8 cellular contexts compared by ENCODE assay signal in genomic region chr4:168440442-168441264, GRCh38. TPM values are rescaled to one million over a fixed set of nuclear protein-coding genes. Genes with fewer than 3 reads are reported as not detected.
DNase-seq lines count a peak whose midpoint lies in the region; ATAC-seq and TF ChIP-seq lines count a peak whose summit lies in the region.

No MANE protein-coding gene starts in this region.

- no peak overlapping the region for H3K4me2 ChIP-seq in Karpas-422 (ENCODE audit: low read depth, low read length, poor library complexity, severe bottlenecking)

- no peaks in the 10 kb centered on the region for H3K9me3 ChIP-seq in Karpas-422 (ENCODE audit: low read length)

- no peaks in the 10 kb centered on the region for H3K79me2 ChIP-seq in Karpas-422 (ENCODE audit: low read length)

- H3K4me3 ChIP-seq in Karpas-422 (ENCODE audit: low read length), result no peak overlapping the region

- H3K27ac ChIP-seq in Karpas-422 (ENCODE audit: low read length), result no peak overlapping the region

- no peak overlapping the region for H2AFZ ChIP-seq in Karpas-422 (ENCODE audit: low read length)

- DNase-seq in AML-193 (lab: John Stamatoyannopoulos, UW), result peak; percentile 28 to 31
- peak; percentile 57 for DNase-seq in dermis blood vessel endothelial cell
- no peak for DNase-seq in NAMALWA (ENCODE audit: low spot score)
- DNase-seq in GM13976 (ENCODE audit: low spot score), result no peak
- DNase-seq in NCI-H2029 treated with DMSO at 0.1 percent for 48 hours (lab: John Stamatoyannopoulos, UW), result no peak
- DNase-seq in Karpas-422, result no peak

- H3K9me2 ChIP-seq in Karpas-422 (replicated peaks; ENCODE audit: insufficient read depth, low read length), result no peaks in the 10 kb centered on the region

- H3K36me3 ChIP-seq in Karpas-422 (ENCODE audit: insufficient read depth, low read length), result no peaks in the 10 kb centered on the region

- no peak for TF ChIP-seq CTCF in GM13976 (IDR thresholded peaks at IDR 0.05; ENCODE audit: borderline replicate concordance, control extremely low read depth, extremely low read depth, insufficient read depth, missing control alignments)

- in situ Hi-C loops in GM13976 (cut with MboI; ENCODE audit: low sequenced_read_pairs, unreplicated experiment), result no loop called here

- no peak overlapping the region for H3K9ac ChIP-seq in Karpas-422 (ENCODE audit: low read length)

- no peaks in the 10 kb centered on the region for H3K27me3 ChIP-seq in Karpas-422 (ENCODE audit: low read length)

- peaks cover 4% of the 10 kb centered on the region; the same call in 1 of the 2 replicates for H3K4me1 ChIP-seq in Karpas-422 (ENCODE audit: low read length)

- ATAC-seq in GM21423 (IDR thresholded peaks at IDR 0.05; ENCODE audit: unreplicated experiment) (peak; percentile 100), HG03565 (IDR thresholded peaks at IDR 0.05; ENCODE audit: unreplicated experiment) (peak; percentile 96)

- H4K20me1 ChIP-seq in Karpas-422 (ENCODE audit: insufficient read depth, low read depth, low read length), result no peaks in the 10 kb centered on the region

RNA-seq across cellular contexts. Expression of gene DDX60L, which starts 39.6 kb away (rescaled TPM):
- total RNA-seq in dermis blood vessel endothelial cell, result 28.9 and 42.2 TPM in 2 replicates
- 4.8 and 22.4 TPM in 2 replicates for total RNA-seq in Karpas-422 (2014; rRNA removed; shearing (Covaris generic); ENCODE audit: low replicate concordance)

RNA-seq across cellular contexts. Expression of gene PALLD, which starts 56.2 kb away (rescaled TPM):
- 15.7 and 33.1 TPM in 2 replicates for total RNA-seq in dermis blood vessel endothelial cell
- total RNA-seq in Karpas-422 (2014; rRNA removed; shearing (Covaris generic); ENCODE audit: low replicate concordance), result 0.32 and 0.71 TPM in 2 replicates

Comparison
In these comparisons a context has a peak if more than half of its experiments do, and no peak if none do; other contexts are left out.
1. DNase-seq: peak in AML-193 (2 of 2) and dermis blood vessel endothelial cell (single experiment); none in NAMALWA (single experiment), GM13976 (single experiment), NCI-H2029 treated with DMSO at 0.1 percent for 48 hours (single experiment) and Karpas-422 (single experiment).